In genomic region chr1:32611859-32612188, GRCh38 we compare ENCODE assay signal across 8 cellular contexts. TPM values are rescaled to one million over a fixed set of nuclear protein-coding genes. Genes with fewer than 3 reads are reported as not detected.
DNase-seq lines count a peak whose midpoint lies in the region; ATAC-seq and TF ChIP-seq lines count a peak whose summit lies in the region.

No MANE protein-coding gene starts in this region.

- ATAC-seq in GM19023 (IDR thresholded peaks at IDR 0.05; ENCODE audit: unreplicated experiment) (peak; percentile 23), gastrocnemius medialis (no peak), HG03280 (IDR thresholded peaks at IDR 0.05; ENCODE audit: unreplicated experiment) (no peak), HG02588 (IDR thresholded peaks at IDR 0.05; ENCODE audit: unreplicated experiment) (no peak)

- no peak for TF ChIP-seq EP300 in SK-N-SH (IDR thresholded peaks at IDR 0.05; ENCODE audit: borderline replicate concordance in 1 of 2, low read depth in 1 of 2, low read length in 1 of 2)

- WGBS in SK-N-SH (ENCODE audit: low lambda C conversion rate): 9% methylated on average over 12 of the region's 12 CpGs

- H3K27ac ChIP-seq in SK-N-SH (ENCODE audit: low read depth in 2 of 2, low read length in 1 of 2): peak overlapping the region; percentile 18 to 20; a peak in 2 of 4 replicates
- peak overlapping the region; percentile 57 to 82 (median 75) for H3K27ac ChIP-seq in gastrocnemius medialis
- no peak overlapping the region for H3K27ac ChIP-seq in SJCRH30

- peak overlapping the region; percentile 71 for H3K4me2 ChIP-seq in SK-N-SH

- no peak for TF ChIP-seq CTCF in SK-N-SH (IDR thresholded peaks at IDR 0.05)
- TF ChIP-seq CTCF in foreskin fibroblast (IDR thresholded peaks at IDR 0.05; ENCODE audit: low read depth, low read length): no peak
- no peak for TF ChIP-seq CTCF in gastrocnemius medialis (IDR thresholded peaks at IDR 0.05 in 4 of 5, conservative IDR thresholded peaks at IDR 0.05 in 1 of 5)

- CTCF ChIA-PET in SK-N-SH (lab: Yijun Ruan, JAX): interaction anchor here (1.3 to 1.7 kb wide), 2 partner anchors 9 to 11 kb away, joined by 4 to 5 read pairs; no protein-coding TSS in a partner anchor

- H3K4me3 ChIP-seq in SK-N-SH (ENCODE audit: low read depth in 2 of 2, low read length in 1 of 2) (peak overlapping the region; percentile 63 to 73), foreskin fibroblast (ENCODE audit: low read depth in 1 of 2, low read length in 2 of 2) (peak overlapping the region; percentile 48 to 67), gastrocnemius medialis (peak overlapping the region; percentile 55 to 63 (median 58)), SJCRH30 (no peak overlapping the region)

- POLR2A ChIA-PET in SK-N-SH (lab: Yijun Ruan, JAX): interaction anchor here (1.4 kb wide), 1 partner anchor 14 kb away, joined by 3 read pairs; no protein-coding TSS in a partner anchor

- no peaks in the 10 kb centered on the region for H3K27me3 ChIP-seq in SK-N-SH (ENCODE audit: insufficient read depth)
- H3K27me3 ChIP-seq in gastrocnemius medialis: no peaks in the 10 kb centered on the region
- H3K27me3 ChIP-seq in SJCRH30: no peaks in the 10 kb centered on the region

- H4K20me1 ChIP-seq in SK-N-SH (ENCODE audit: insufficient read depth): no peaks in the 10 kb centered on the region

- H3K79me2 ChIP-seq in SK-N-SH (ENCODE audit: insufficient read depth): no peaks in the 10 kb centered on the region

- no peak for TF ChIP-seq POLR2A in gastrocnemius medialis (IDR thresholded peaks at IDR 0.05)

- no peaks in the 10 kb centered on the region for H3K9me2 ChIP-seq in SK-N-SH

- no peak for DNase-seq in SK-N-SH
- DNase-seq in foreskin fibroblast: peak in 1 of 2 donors; percentile 10
- DNase-seq in gastrocnemius medialis: no peak
- DNase-seq in SW 1271 (lab: John Stamatoyannopoulos, UW): no peak
- no peak for DNase-seq in SJCRH30

- TF ChIP-seq RAD21 in SK-N-SH (IDR thresholded peaks at IDR 0.05; ENCODE audit: low read length): no peak

- H3F3A ChIP-seq in SK-N-SH (replicated peaks; ENCODE audit: insufficient read depth): peaks cover 16% of the 10 kb centered on the region

- H3K4me1 ChIP-seq in SK-N-SH (ENCODE audit: control insufficient read depth in 1 of 2, insufficient read depth in 2 of 2, low read depth in 1 of 2, low read length in 1 of 2): peaks cover 0 to 3% of the 10 kb centered on the region in 2 experiments; a peak in 1 of 4 replicates
- peaks cover 0 to 4% of the 10 kb centered on the region in 2 donors for H3K4me1 ChIP-seq in gastrocnemius medialis
- no peaks in the 10 kb centered on the region for H3K4me1 ChIP-seq in SJCRH30

- peak overlapping the region; percentile 93; the same call in 1 of the 2 replicates for H2AFZ ChIP-seq in SK-N-SH (ENCODE audit: low read depth)

- H3K36me3 ChIP-seq in SK-N-SH (replicated peaks in 1 of 2; ENCODE audit: control insufficient read depth in 1 of 2, insufficient read depth in 2 of 2, low read length in 1 of 2) (no peaks in the 10 kb centered on the region), gastrocnemius medialis (no peaks in the 10 kb centered on the region), SJCRH30 (no peaks in the 10 kb centered on the region)

- in situ Hi-C loops in gastrocnemius medialis (cut with MboI; ENCODE audit: low sequenced_read_pairs in 4 of 4): no loop called here

- intact Hi-C loops in gastrocnemius medialis (cut with DNase I; ENCODE audit: low total_unique reads): loop anchor here (10.0 kb wide), 2 partner anchors 87 to 167 kb away; no protein-coding TSS in a partner anchor

- peak overlapping the region; percentile 63 for H3K9ac ChIP-seq in SK-N-SH

- H3K9me3 ChIP-seq in SK-N-SH (no peaks in the 10 kb centered on the region), gastrocnemius medialis (no peaks in the 10 kb centered on the region), SJCRH30 (replicated peaks) (no peaks in the 10 kb centered on the region)

TF ChIP-seq in SK-N-SH, 30 proteins besides CTCF, POLR2A, EP300 and RAD21:
- TF ChIP-seq FOSL2 (IDR thresholded peaks at IDR 0.05; ENCODE audit: borderline replicate concordance, low read depth): 0 out of 2 replicates have a peak, but pooled peaks have one; percentile 8
- TF ChIP-seq JUND (IDR thresholded peaks at IDR 0.05): peak; percentile 26; the same call in 1 of the 2 replicates
- TF ChIP-seq USF1 (IDR thresholded peaks at IDR 0.05; ENCODE audit: borderline replicate concordance, low read depth): no peak
TF ChIP-seq in SK-N-SH: peak in this region for 2.

RNA-seq across cellular contexts. Expression of gene ZBTB8OS, which starts 38.5 kb away (rescaled TPM):
- polyA plus RNA-seq in SK-N-SH (2012; rRNA removed): 59.2 and 69.8 TPM in 2 replicates
- polyA plus RNA-seq in SK-N-SH (2012; cell fraction: cytosol; rRNA removed): 87.4 and 157 TPM in 2 replicates
- polyA plus RNA-seq in SK-N-SH (2012; cell fraction: nucleus; rRNA removed): 31.8 and 44.5 TPM in 2 replicates
- 10 to 100 TPM; 22.1 to 48.1 (median 27.1) TPM for total RNA-seq in gastrocnemius medialis
- total RNA-seq in SJCRH30 (2014; rRNA removed; shearing (Covaris generic)): 55.7 and 73.9 TPM in 2 replicates

RNA-seq across cellular contexts. Expression of gene RBBP4, which starts 39.2 kb away (rescaled TPM):
- polyA plus RNA-seq in SK-N-SH (2012; rRNA removed): 107 and 108 TPM in 2 replicates
- 105 and 119 TPM in 2 replicates for polyA plus RNA-seq in SK-N-SH (2012; cell fraction: cytosol; rRNA removed)
- 68.5 and 120 TPM in 2 replicates for polyA plus RNA-seq in SK-N-SH (2012; cell fraction: nucleus; rRNA removed)
- 10 to 100 TPM; 50.0 to 92.3 (median 53.0) TPM for total RNA-seq in gastrocnemius medialis
- total RNA-seq in SJCRH30 (2014; rRNA removed; shearing (Covaris generic)): 395 and 437 TPM in 2 replicates
